In genomic region chr7:88399036-88399435, GRCh38 we compare ENCODE assay signal across 1 cellular context.
TF ChIP-seq lines count a peak whose summit lies in the region.

No MANE protein-coding gene starts in this region.

TF ChIP-seq in WTC11, 78 proteins besides CTCF, POLR2A, EP300 and RAD21 (continued from another document):
- TF ChIP-seq ATF6 (CRISPR knock-in tag; IDR thresholded peaks at IDR 0.05): no peak
